In genomic region chr16:74328346-74328745, GRCh38 we compare ENCODE assay signal across 2 cellular contexts. TPM values are rescaled to one million over a fixed set of nuclear protein-coding genes. Genes with fewer than 3 reads are reported as not detected.
"Had no signal": no experiment of that assay in that cellular context is flagged by ENCODE, and none has a peak within 500 bp of the region (broad histone marks: within the 10 kb centered on the region; RNA-seq: fewer than 3 reads in every experiment).

No MANE protein-coding gene starts in this region.

RNA-seq across cellular contexts. Expression of gene NPIPB15, which starts 47.8 kb away (rescaled TPM):
- total RNA-seq: occipital lobe had no signal
- polyA plus RNA-seq: neural cell had no signal
